ENCODE assay signal across 23 cellular contexts in genomic region chr6:155089746-155090145, GRCh38.
"Had no signal": no experiment of that assay in that cellular context is flagged by ENCODE, and none has a peak within 500 bp of the region (broad histone marks: within the 10 kb centered on the region; RNA-seq: fewer than 3 reads in every experiment).

No MANE protein-coding gene starts in this region.

- H3K27ac ChIP-seq: adrenal gland, coronary artery, foreskin keratinocyte, left lung, spleen, testis, WERI-Rb-1 had no signal

- H3K36me3 Mint-ChIP-seq: naive B cell had no signal

- H3K36me3 ChIP-seq: adrenal gland, left lung, spleen had no signal

- FAIRE-seq: endometrium, TTC549 had no signal

- H3K9me3 Mint-ChIP-seq: activated T-cell treated with anti-CD3 and anti-CD28 coated beads, Interleukin-2, amount 50 U/mL, for 24 hours; activated T-helper 17 cell treated with anti-CD3 and anti-CD28 coated beads, Interleukin-2, amount 50 U/mL, for 72 hours; type B pancreatic cell had no signal

- H3K4me1 Mint-ChIP-seq: naive B cell had no signal

- H3K9me3 ChIP-seq: adrenal gland, left lung, spleen, testis had no signal

- ATAC-seq: activated CD8-positive, alpha-beta T cell treated with anti-CD3 and anti-CD28 coated beads, Interleukin-2, amount 10 ng/mL, durations not matched to agents 7 days and 5 days; activated T-helper 17 cell treated with anti-CD3 and anti-CD28 coated beads, Interleukin-2, amount 50 U/mL, for 72 hours; foreskin keratinocyte had no signal

- H3K27me3 ChIP-seq: adrenal gland, foreskin keratinocyte, left lung, spleen, testis had no signal

- H3K27ac Mint-ChIP-seq: activated CD8-positive, alpha-beta T cell treated with anti-CD3 and anti-CD28 coated beads, Interleukin-2, amount 10 ng/mL, durations not matched to agents 7 days and 5 days; activated naive CD8-positive, alpha-beta T cell; activated T-cell treated with anti-CD3 and anti-CD28 coated beads, Interleukin-2, amount 50 U/mL, for 24 hours; activated T-helper 17 cell treated with anti-CD3 and anti-CD28 coated beads, Interleukin-2, amount 50 U/mL, for 72 hours; progenitor cell of endocrine pancreas; type B pancreatic cell had no signal

- H3K4me3 Mint-ChIP-seq: activated CD8-positive, alpha-beta T cell treated with anti-CD3 and anti-CD28 coated beads, Interleukin-2, amount 10 ng/mL, durations not matched to agents 7 days and 5 days; activated naive CD8-positive, alpha-beta T cell; activated T-cell treated with anti-CD3 and anti-CD28 coated beads, Interleukin-2, amount 50 U/mL, for 24 hours; activated T-helper 17 cell treated with anti-CD3 and anti-CD28 coated beads, Interleukin-2, amount 50 U/mL, for 72 hours; type B pancreatic cell had no signal

- H3K27me3 Mint-ChIP-seq: activated naive CD8-positive, alpha-beta T cell; activated T-cell treated with anti-CD3 and anti-CD28 coated beads, Interleukin-2, amount 50 U/mL, for 24 hours; activated T-helper 17 cell treated with anti-CD3 and anti-CD28 coated beads, Interleukin-2, amount 50 U/mL, for 72 hours; naive B cell; type B pancreatic cell had no signal

- H3K4me1 ChIP-seq: left lung, spleen, testis had no signal

- H3K4me3 ChIP-seq: adrenal gland, coronary artery, left lung, lung, spleen, testis had no signal

- DNase-seq: activated CD4-positive, alpha-beta T cell treated with anti-CD3 and anti-CD28 coated beads for 1 hour; activated CD4-positive, alpha-beta T cell treated with anti-CD3 and anti-CD28 coated beads, Interleukin-2, amount 50 U/mL, for 1 hour; activated CD8-positive, alpha-beta T cell treated with anti-CD3 and anti-CD28 coated beads, Interleukin-2, amount 10 ng/mL, durations not matched to agents 7 days and 5 days; activated T-cell treated with anti-CD3 and anti-CD28 coated beads, Interleukin-2, amount 50 U/mL, for 24 hours; adrenal gland; cerebellar nuclear complex; foreskin keratinocyte; left lung; naive B cell; spleen; stimulated activated CD4-positive, alpha-beta T cell treated with anti-CD3 and anti-CD28 coated beads, Interleukin-4, amount 100 ng/mL, for 1 hour; stimulated activated naive CD4-positive, alpha-beta T cell; T-helper 1 cell; testis; WERI-Rb-1 had no signal
